Comparison of ENCODE assay signal across 12 cellular contexts in genomic region chr1:193754732-193755427, GRCh38.
DNase-seq lines count a peak whose midpoint lies in the region; ATAC-seq and TF ChIP-seq lines count a peak whose summit lies in the region.
"Had no signal": no experiment of that assay in that cellular context is flagged by ENCODE, and none has a peak within 500 bp of the region (broad histone marks: within the 10 kb centered on the region; RNA-seq: fewer than 3 reads in every experiment).

No MANE protein-coding gene starts in this region.

- no peak overlapping the region for H3K27ac Mint-ChIP-seq in CD4-positive, alpha-beta T cell
- no peak overlapping the region for H3K27ac Mint-ChIP-seq in activated T-helper 1 cell treated with anti-CD3 and anti-CD28 coated beads, Interleukin-12 subunit alpha, Interleukin-12 subunit beta, Interleukin-2, Interleukin-4 antibody, amounts not matched to agents 30 ng/mL and 10 ng/mL and 1 ng/mL, durations not matched to agents 14 hours and 24 hours and 36 hours

- H3K4me2 ChIP-seq in HCT116 (ENCODE audit: low read length): no peak overlapping the region

- H3K9me3 ChIP-seq in CD4-positive, alpha-beta T cell (ENCODE audit: control insufficient read depth, low read length): no peaks in the 10 kb centered on the region
- H3K9me3 ChIP-seq in HCT116 (ENCODE audit: control insufficient read depth in 1 of 2, insufficient read depth in 1 of 2, low read depth in 1 of 2, low read length in 2 of 2) (no peaks in the 10 kb centered on the region), RWPE2 (ENCODE audit: severe bottlenecking) (no peaks in the 10 kb centered on the region), tibial artery (peaks cover 0 to 4% (median 0%) of the 10 kb centered on the region in 3 donors)
- H3K9me3 ChIP-seq: tibial nerve had no signal

- intact Hi-C loops in CD4-positive, alpha-beta T cell (cut with DNase I, micrococcal nuclease): loop anchor here in 1 of 2 experiments (5.0 to 10.0 kb wide), 2 partner anchors 170 to 348 kb away; no protein-coding TSS in a partner anchor
- intact Hi-C loops in HCT116 (cut with micrococcal nuclease): loop anchor here (2.0 to 10.0 kb wide), 2 partner anchors 348 to 570 kb away; partner anchors contain the start of gene B3GALT2
- intact Hi-C loops in tibial artery (cut with DNase I; ENCODE audit: low total_unique reads): no loop called here
- intact Hi-C loops in activated T-helper 1 cell treated with anti-CD3 and anti-CD28 coated beads, Interleukin-12 subunit alpha, Interleukin-12 subunit beta, Interleukin-2, Interleukin-4 antibody, amounts not matched to agents 30 ng/mL and 10 ng/mL and 1 ng/mL, durations not matched to agents 14 hours and 24 hours and 36 hours (cut with micrococcal nuclease): no loop called here

- peaks cover 4% of the 10 kb centered on the region for H3K4me1 Mint-ChIP-seq in CD4-positive, alpha-beta T cell (ENCODE audit: low read depth)
- H3K4me1 Mint-ChIP-seq in activated T-helper 1 cell treated with anti-CD3 and anti-CD28 coated beads, Interleukin-12 subunit alpha, Interleukin-12 subunit beta, Interleukin-2, Interleukin-4 antibody, amounts not matched to agents 30 ng/mL and 10 ng/mL and 1 ng/mL, durations not matched to agents 14 hours and 24 hours and 36 hours (ENCODE audit: low read depth): no peaks in the 10 kb centered on the region

- ATAC-seq in CD4-positive, alpha-beta T cell (ENCODE audit: poor library complexity): no peak
- peak; percentile 77 for ATAC-seq in HCT116
- peak; percentile 51; the same call in 1 of the 3 replicates for ATAC-seq in RWPE2 (ENCODE audit: low read depth)

- H3K4me1 ChIP-seq in HCT116 (ENCODE audit: control insufficient read depth in 1 of 2, insufficient read depth in 2 of 2, low read length in 2 of 2) (no peaks in the 10 kb centered on the region), RWPE2 (ENCODE audit: insufficient read depth, poor library complexity, severe bottlenecking) (no peaks in the 10 kb centered on the region), tibial artery (no peaks in the 10 kb centered on the region)
- H3K4me1 ChIP-seq: tibial nerve had no signal

- no peak overlapping the region for H3K4me3 Mint-ChIP-seq in CD4-positive, alpha-beta T cell
- no peak overlapping the region for H3K4me3 Mint-ChIP-seq in activated T-helper 1 cell treated with anti-CD3 and anti-CD28 coated beads, Interleukin-12 subunit alpha, Interleukin-12 subunit beta, Interleukin-2, Interleukin-4 antibody, amounts not matched to agents 30 ng/mL and 10 ng/mL and 1 ng/mL, durations not matched to agents 14 hours and 24 hours and 36 hours

- H3K9ac ChIP-seq in HCT116 (ENCODE audit: low read length): no peak overlapping the region

- in situ Hi-C loops in KBM-7 (cut with MboI; ENCODE audit: low pct_unique_long_range_greater_than_20kb, low sequenced_read_pairs): no loop called here

- no peak for DNase-seq in CD4-positive, alpha-beta T cell
- DNase-seq in HCT116 (ENCODE audit: low read depth, low spot score) (peak; percentile 2), RWPE2 (ENCODE audit: low spot score) (no peak), fibroblast of villous mesenchyme (ENCODE audit: low read depth) (no peak), NCI-H1930 (lab: John Stamatoyannopoulos, UW) (no peak), KBM-7 (no peak), tibial artery (no peak)
- no peak for DNase-seq in activated T-helper 1 cell treated with anti-CD3 and anti-CD28 coated beads, Interleukin-12 subunit alpha, Interleukin-12 subunit beta, Interleukin-2, Interleukin-4 antibody, amounts not matched to agents 30 ng/mL and 10 ng/mL and 1 ng/mL, durations not matched to agents 14 hours and 24 hours and 36 hours (ENCODE audit: low spot score)
- DNase-seq: activated naive CD4-positive, alpha-beta T cell; NCI-H187 treated with DMSO at 0.1 percent for 48 hours; RPMI8226 had no signal

- no peaks in the 10 kb centered on the region for H3K27me3 Mint-ChIP-seq in CD4-positive, alpha-beta T cell
- peaks cover 3% of the 10 kb centered on the region for H3K27me3 Mint-ChIP-seq in activated T-helper 1 cell treated with anti-CD3 and anti-CD28 coated beads, Interleukin-12 subunit alpha, Interleukin-12 subunit beta, Interleukin-2, Interleukin-4 antibody, amounts not matched to agents 30 ng/mL and 10 ng/mL and 1 ng/mL, durations not matched to agents 14 hours and 24 hours and 36 hours (ENCODE audit: insufficient read depth)

- no peaks in the 10 kb centered on the region for H3K27me3 ChIP-seq in CD4-positive, alpha-beta T cell (ENCODE audit: control insufficient read depth, insufficient read depth, low read length)
- H3K27me3 ChIP-seq in HCT116 (ENCODE audit: insufficient read depth, low read length) (no peaks in the 10 kb centered on the region), RWPE2 (ENCODE audit: insufficient read depth, poor library complexity, severe bottlenecking) (no peaks in the 10 kb centered on the region), tibial artery (no peaks in the 10 kb centered on the region)
- H3K27me3 ChIP-seq: tibial nerve had no signal

- POLR2A ChIA-PET in CD4-positive, alpha-beta T cell (lab: Charles Lee): no interaction called here
- POLR2A ChIA-PET in HCT116 (lab: Charles Lee): no interaction called here

- CTCF ChIA-PET in CD4-positive, alpha-beta T cell (lab: Charles Lee): no interaction called here
- CTCF ChIA-PET in HCT116 (lab: Charles Lee): interaction anchor here (1.0 to 2.7 kb wide), 2 partner anchors 564 to 612 kb away, joined by 4 to 7 read pairs; no protein-coding TSS in a partner anchor

- H4K20me1 ChIP-seq in HCT116 (ENCODE audit: insufficient read depth): no peaks in the 10 kb centered on the region

- TF ChIP-seq POLR2A in HCT116 (IDR thresholded peaks at IDR 0.05; ENCODE audit: borderline replicate concordance, extremely low read depth, insufficient read depth, insufficient read length): no peak

- peak; percentile 24 for TF ChIP-seq CTCF in CD4-positive, alpha-beta T cell (IDR thresholded peaks at IDR 0.05)
- TF ChIP-seq CTCF in HCT116 (IDR thresholded peaks at IDR 0.05 in 2 of 3, conservative IDR thresholded peaks at IDR 0.05 in 1 of 3; ENCODE audit: borderline replicate concordance in 1 of 3, insufficient read depth in 1 of 3, low read depth in 2 of 3, low read length in 2 of 3) (peak; percentile 33 to 35 (median 35); a peak in 5 of 6 replicates), RWPE2 (IDR thresholded peaks at IDR 0.05; ENCODE audit: poor library complexity, severe bottlenecking) (peak; percentile 52), fibroblast of villous mesenchyme (IDR thresholded peaks at IDR 0.05; ENCODE audit: insufficient read depth, low read depth, low read length) (peak; percentile 26), tibial artery (IDR thresholded peaks at IDR 0.05) (no peak)

- H3K4me3 ChIP-seq in HCT116 (replicated peaks in 1 of 2; ENCODE audit: low read depth in 1 of 2, low read length in 2 of 2): no peak overlapping the region
- H3K4me3 ChIP-seq in RWPE2 (ENCODE audit: severe bottlenecking): no peak overlapping the region
- no peak overlapping the region for H3K4me3 ChIP-seq in fibroblast of villous mesenchyme (ENCODE audit: low read depth, low read length)
- H3K4me3 ChIP-seq in tibial artery: no peak overlapping the region
- H3K4me3 ChIP-seq: tibial nerve had no signal

- H3K36me3 ChIP-seq in HCT116 (ENCODE audit: control insufficient read depth in 1 of 2, insufficient read depth in 2 of 2, low read length in 2 of 2) (no peaks in the 10 kb centered on the region), RWPE2 (ENCODE audit: low read depth) (no peaks in the 10 kb centered on the region), tibial artery (no peaks in the 10 kb centered on the region)
- H3K36me3 ChIP-seq: tibial nerve had no signal

- no TSS peak for BruUV-seq in HCT116 (replicated peaks; lab: Mats Ljungman, UMichigan)

- TF ChIP-seq RAD21 in HCT116 (IDR thresholded peaks at IDR 0.05; ENCODE audit: low read depth): peak; percentile 47; the same call in 1 of the 2 replicates

- H3K36me3 Mint-ChIP-seq in CD4-positive, alpha-beta T cell (ENCODE audit: low read depth): no peaks in the 10 kb centered on the region
- peaks cover 2% of the 10 kb centered on the region for H3K36me3 Mint-ChIP-seq in activated T-helper 1 cell treated with anti-CD3 and anti-CD28 coated beads, Interleukin-12 subunit alpha, Interleukin-12 subunit beta, Interleukin-2, Interleukin-4 antibody, amounts not matched to agents 30 ng/mL and 10 ng/mL and 1 ng/mL, durations not matched to agents 14 hours and 24 hours and 36 hours (ENCODE audit: low read depth)

- RAD21 ChIA-PET in HCT116 (lab: Charles Lee; ENCODE audit: low non-redundant PET in 1 of 2, low total read pairs in 2 of 2, uncharacterized antibody in 2 of 2, unreplicated experiment in 2 of 2): interaction anchor here in 1 of 2 experiments (0.7 kb wide), 1 partner anchor 779 kb away, joined by 3 read pairs; no protein-coding TSS in a partner anchor

- no peaks in the 10 kb centered on the region for H3K9me2 ChIP-seq in HCT116 (ENCODE audit: insufficient read depth)

- no peaks in the 10 kb centered on the region for H3K79me2 ChIP-seq in HCT116 (ENCODE audit: insufficient read depth, low read length)

- H3K9me3 Mint-ChIP-seq in CD4-positive, alpha-beta T cell: peaks cover 2% of the 10 kb centered on the region
- H3K9me3 Mint-ChIP-seq in activated T-helper 1 cell treated with anti-CD3 and anti-CD28 coated beads, Interleukin-12 subunit alpha, Interleukin-12 subunit beta, Interleukin-2, Interleukin-4 antibody, amounts not matched to agents 30 ng/mL and 10 ng/mL and 1 ng/mL, durations not matched to agents 14 hours and 24 hours and 36 hours: peaks cover 3% of the 10 kb centered on the region

- H3K27ac ChIP-seq in CD4-positive, alpha-beta T cell (ENCODE audit: low read depth, low read length): no peak overlapping the region
- H3K27ac ChIP-seq in HCT116 (ENCODE audit: low read depth, low read length): no peak overlapping the region
- H3K27ac ChIP-seq in RWPE2 (ENCODE audit: poor library complexity, severe bottlenecking): no peak overlapping the region
- H3K27ac ChIP-seq in tibial artery: no peak overlapping the region
- H3K27ac ChIP-seq: tibial nerve had no signal

- no peak overlapping the region for H2AFZ ChIP-seq in HCT116 (ENCODE audit: low read depth, low read length, poor library complexity, severe bottlenecking)

TF ChIP-seq in HCT116, 20 proteins besides CTCF, POLR2A, EP300 and RAD21:
- TF ChIP-seq ELF1 (IDR thresholded peaks at IDR 0.05; ENCODE audit: borderline replicate concordance, low read depth) (no peak), POLR2AphosphoS5 (IDR thresholded peaks at IDR 0.05; ENCODE audit: low read depth, low read length) (no peak)

Comparison
In these comparisons a context has a peak if more than half of its experiments do, and no peak if none do; other contexts are left out.
1. CTCF ChIP-seq: peak in CD4-positive, alpha-beta T cell (single experiment), HCT116 (3 of 3), RWPE2 (single experiment) and fibroblast of villous mesenchyme (single experiment); none in tibial artery (0 of 2).